Comparison of ENCODE assay signal across 1 cellular context in genomic region chr16:5059386-5060072, GRCh38.
TF ChIP-seq lines count a peak whose summit lies in the region.

No MANE protein-coding gene starts in this region.

TF ChIP-seq in GM23338, 12 proteins besides CTCF, POLR2A, EP300 and RAD21 (continued from another document):
- TF ChIP-seq, protein P1, sequence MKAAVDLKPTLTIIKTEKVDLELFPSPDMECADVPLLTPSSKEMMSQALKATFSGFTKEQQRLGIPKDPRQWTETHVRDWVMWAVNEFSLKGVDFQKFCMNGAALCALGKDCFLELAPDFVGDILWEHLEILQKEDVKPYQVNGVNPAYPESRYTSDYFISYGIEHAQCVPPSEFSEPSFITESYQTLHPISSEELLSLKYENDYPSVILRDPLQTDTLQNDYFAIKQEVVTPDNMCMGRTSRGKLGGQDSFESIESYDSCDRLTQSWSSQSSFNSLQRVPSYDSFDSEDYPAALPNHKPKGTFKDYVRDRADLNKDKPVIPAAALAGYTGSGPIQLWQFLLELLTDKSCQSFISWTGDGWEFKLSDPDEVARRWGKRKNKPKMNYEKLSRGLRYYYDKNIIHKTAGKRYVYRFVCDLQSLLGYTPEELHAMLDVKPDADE (IDR thresholded peaks at IDR 0.05) = no peak
